ENCODE assay signal across 36 cellular contexts in genomic region chr5:15607076-15607475, GRCh38.
"Had no signal": no experiment of that assay in that cellular context is flagged by ENCODE, and none has a peak within 500 bp of the region (broad histone marks: within the 10 kb centered on the region; RNA-seq: fewer than 3 reads in every experiment).

No MANE protein-coding gene starts in this region.

- H3K4me1 ChIP-seq: ascending aorta had no signal

- H3K36me3 Mint-ChIP-seq: activated CD4-positive, alpha-beta memory T cell treated with anti-CD3 and anti-CD28 coated beads for 36 hours; activated naive CD4-positive, alpha-beta T cell treated with anti-CD3 and anti-CD28 coated beads, Interleukin-2, amount 50 U/mL, for 72 hours; activated naive CD8-positive, alpha-beta T cell treated with anti-CD3 and anti-CD28 coated beads for 36 hours had no signal

- H3K9me3 ChIP-seq: adrenal gland, ascending aorta had no signal

- H3K9me3 Mint-ChIP-seq: activated B cell treated with CpG ODN at 0.5 μM for 24 hours; activated CD4-positive, alpha-beta T cell treated with anti-CD3 and anti-CD28 coated beads, Interleukin-2, amount 10 ng/mL, durations not matched to agents 24 days and 14 days; activated CD8-positive, alpha-beta T cell treated with anti-CD3 and anti-CD28 coated beads for 36 hours; activated naive CD4-positive, alpha-beta T cell treated with anti-CD3 and anti-CD28 coated beads for 36 hours; activated naive CD8-positive, alpha-beta T cell treated with anti-CD3 and anti-CD28 coated beads for 36 hours; activated T-cell treated with anti-CD3 and anti-CD28 coated beads, Interleukin-2, amount 50 U/mL, for 4 hours; brain had no signal

- H3K4me3 Mint-ChIP-seq: activated B cell treated with CpG ODN at 0.5 μM for 24 hours; activated CD4-positive, alpha-beta memory T cell treated with anti-CD3 and anti-CD28 coated beads for 36 hours; activated CD4-positive, alpha-beta T cell treated with anti-CD3 and anti-CD28 coated beads, Interleukin-2, amount 10 ng/mL, durations not matched to agents 24 days and 14 days; activated CD8-positive, alpha-beta T cell treated with anti-CD3 and anti-CD28 coated beads for 36 hours; activated naive CD4-positive, alpha-beta T cell treated with anti-CD3 and anti-CD28 coated beads for 36 hours; activated naive CD8-positive, alpha-beta T cell treated with anti-CD3 and anti-CD28 coated beads for 36 hours; activated T-cell treated with anti-CD3 and anti-CD28 coated beads, Interleukin-2, amount 50 U/mL, for 4 hours; activated T-cell treated with anti-CD3 and anti-CD28 coated beads, Interleukin-2, amount 50 U/mL, for 72 hours; activated T-helper 1 cell treated with anti-CD3 and anti-CD28 coated beads, Interleukin-12 subunit alpha, Interleukin-12 subunit beta, Interleukin-2, Interleukin-4 antibody, amounts not matched to agents 30 ng/mL and 10 ng/mL and 1 ng/mL, durations not matched to agents 14 hours and 24 hours and 36 hours; activated T-helper 17 cell treated with anti-CD3 and anti-CD28 coated beads, Interleukin-2, amount 50 U/mL, for 72 hours; T-helper 1 cell treated with Interleukin-12 subunit alpha and Interleukin-12 subunit beta and Interleukin-4 antibody, amounts not matched to agents 30 μg/mL and 1 μg/mL, for 36 hours; T-helper 2 cell treated with Interferon-gamma antibody and Interleukin-4, amounts not matched to agents 5 μg/mL and 100 μg/mL, for 36 hours had no signal

- H3K4me3 ChIP-seq: adrenal gland, ascending aorta, cardiac muscle cell had no signal

- H3K27me3 Mint-ChIP-seq: activated B cell treated with CpG ODN at 0.5 μM for 24 hours; activated CD4-positive, alpha-beta memory T cell treated with anti-CD3 and anti-CD28 coated beads for 36 hours; activated CD4-positive, alpha-beta T cell treated with anti-CD3 and anti-CD28 coated beads, Interleukin-2, amount 10 ng/mL, durations not matched to agents 24 days and 14 days; activated CD8-positive, alpha-beta T cell treated with anti-CD3 and anti-CD28 coated beads for 36 hours; activated naive CD8-positive, alpha-beta T cell treated with anti-CD3 and anti-CD28 coated beads for 36 hours; activated T-helper 17 cell treated with anti-CD3 and anti-CD28 coated beads, Interleukin-2, amount 50 U/mL, for 72 hours; brain had no signal

- H3K4me1 Mint-ChIP-seq: activated B cell treated with CpG ODN at 0.5 μM for 24 hours; activated CD4-positive, alpha-beta T cell treated with anti-CD3 and anti-CD28 coated beads, Interleukin-2, amount 10 ng/mL, durations not matched to agents 24 days and 14 days; activated naive CD8-positive, alpha-beta T cell treated with anti-CD3 and anti-CD28 coated beads for 36 hours; activated T-helper 17 cell treated with anti-CD3 and anti-CD28 coated beads, Interleukin-2, amount 50 U/mL, for 72 hours had no signal

- H3K36me3 ChIP-seq: adrenal gland, ascending aorta, cardiac muscle cell had no signal

- H3K27me3 ChIP-seq: adrenal gland, ascending aorta, cardiac muscle cell had no signal

- ATAC-seq: activated CD8-positive, alpha-beta T cell treated with anti-CD3 and anti-CD28 coated beads for 36 hours; activated naive CD4-positive, alpha-beta T cell treated with anti-CD3 and anti-CD28 coated beads, Interleukin-2, amount 50 U/mL, for 72 hours; activated T-cell treated with anti-CD3 and anti-CD28 coated beads, Interleukin-2, amount 50 U/mL, for 4 hours; activated T-cell treated with anti-CD3 and anti-CD28 coated beads, Interleukin-2, amount 50 U/mL, for 72 hours; activated T-helper 17 cell treated with anti-CD3 and anti-CD28 coated beads, Interleukin-2, amount 50 U/mL, for 72 hours had no signal

- H3K27ac Mint-ChIP-seq: activated B cell treated with CpG ODN at 0.5 μM for 24 hours; activated CD4-positive, alpha-beta memory T cell treated with anti-CD3 and anti-CD28 coated beads for 36 hours; activated CD4-positive, alpha-beta T cell treated with anti-CD3 and anti-CD28 coated beads, Interleukin-2, amount 10 ng/mL, durations not matched to agents 24 days and 14 days; activated CD8-positive, alpha-beta T cell treated with anti-CD3 and anti-CD28 coated beads for 36 hours; activated naive CD4-positive, alpha-beta T cell treated with anti-CD3 and anti-CD28 coated beads for 36 hours; activated naive CD4-positive, alpha-beta T cell treated with anti-CD3 and anti-CD28 coated beads, Interleukin-2, amount 50 U/mL, for 72 hours; activated naive CD8-positive, alpha-beta T cell treated with anti-CD3 and anti-CD28 coated beads for 36 hours; activated T-cell treated with anti-CD3 and anti-CD28 coated beads, Interleukin-2, amount 50 U/mL, for 72 hours; activated T-helper 1 cell treated with anti-CD3 and anti-CD28 coated beads, Interleukin-12 subunit alpha, Interleukin-12 subunit beta, Interleukin-2, Interleukin-4 antibody, amounts not matched to agents 30 ng/mL and 10 ng/mL and 1 ng/mL, durations not matched to agents 14 hours and 24 hours and 36 hours; activated T-helper 17 cell treated with anti-CD3 and anti-CD28 coated beads, Interleukin-2, amount 50 U/mL, for 72 hours; T-helper 1 cell treated with Interleukin-12 subunit alpha and Interleukin-12 subunit beta and Interleukin-4 antibody, amounts not matched to agents 30 μg/mL and 1 μg/mL, for 36 hours; T-helper 2 cell treated with Interferon-gamma antibody and Interleukin-4, amounts not matched to agents 5 μg/mL and 100 μg/mL, for 36 hours had no signal

- DNase-seq: activated B cell treated with CpG ODN at 0.5 μM for 24 hours; activated CD4-positive, alpha-beta memory T cell treated with anti-CD3 and anti-CD28 coated beads for 36 hours; activated CD4-positive, alpha-beta T cell treated with anti-CD3 and anti-CD28 coated beads for 4 hours; activated CD4-positive, alpha-beta T cell treated with anti-CD3 and anti-CD28 coated beads, Interleukin-2, amount 10 ng/mL, durations not matched to agents 24 days and 14 days; activated CD4-positive, alpha-beta T cell treated with anti-CD3 and anti-CD28 coated beads, Interleukin-2, amount 50 U/mL, for 1 hour; activated CD4-positive, alpha-beta T cell treated with anti-CD3 and anti-CD28 coated beads, Interleukin-2, amount 50 U/mL, for 4 hours; activated CD4-positive, CD25-positive, alpha-beta regulatory T cell treated with anti-CD3 and anti-CD28 coated beads, Interleukin-2, amount 50 U/mL, for 72 hours; activated CD8-positive, alpha-beta memory T cell treated with anti-CD3 and anti-CD28 coated beads, Interleukin-2, amount 50 U/mL, for 4 hours; activated CD8-positive, alpha-beta T cell treated with anti-CD3 and anti-CD28 coated beads for 36 hours; activated effector memory CD4-positive, alpha-beta T cell treated with anti-CD3 and anti-CD28 coated beads, Interleukin-2, amount 50 U/mL, for 16 hours; activated gamma-delta T cell treated with Interleukin-2 at 50 U/mL for 16 hours; activated naive CD4-positive, alpha-beta T cell; activated naive CD4-positive, alpha-beta T cell treated with anti-CD3 and anti-CD28 coated beads for 36 hours; activated naive CD4-positive, alpha-beta T cell treated with anti-CD3 and anti-CD28 coated beads, Interleukin-2, amount 50 U/mL, for 16 hours; activated naive CD8-positive, alpha-beta T cell treated with anti-CD3 and anti-CD28 coated beads for 36 hours; activated T-cell treated with anti-CD3 and anti-CD28 coated beads for 4 hours; activated T-cell treated with anti-CD3 and anti-CD28 coated beads, Interleukin-2, amount 50 U/mL, for 1 hour; activated T-cell treated with anti-CD3 and anti-CD28 coated beads, Interleukin-2, amount 50 U/mL, for 4 hours; activated T-cell treated with anti-CD3 and anti-CD28 coated beads, Interleukin-2, amount 50 U/mL, for 72 hours; adrenal gland; amygdala; anterior cingulate cortex; caudate nucleus; SW 1271; T-helper 1 cell; T-helper 2 cell; T-helper 9 cell had no signal

- H3K27ac ChIP-seq: adrenal gland, ascending aorta, cardiac muscle cell, VCaP had no signal
